In the genomic region with DNA sequence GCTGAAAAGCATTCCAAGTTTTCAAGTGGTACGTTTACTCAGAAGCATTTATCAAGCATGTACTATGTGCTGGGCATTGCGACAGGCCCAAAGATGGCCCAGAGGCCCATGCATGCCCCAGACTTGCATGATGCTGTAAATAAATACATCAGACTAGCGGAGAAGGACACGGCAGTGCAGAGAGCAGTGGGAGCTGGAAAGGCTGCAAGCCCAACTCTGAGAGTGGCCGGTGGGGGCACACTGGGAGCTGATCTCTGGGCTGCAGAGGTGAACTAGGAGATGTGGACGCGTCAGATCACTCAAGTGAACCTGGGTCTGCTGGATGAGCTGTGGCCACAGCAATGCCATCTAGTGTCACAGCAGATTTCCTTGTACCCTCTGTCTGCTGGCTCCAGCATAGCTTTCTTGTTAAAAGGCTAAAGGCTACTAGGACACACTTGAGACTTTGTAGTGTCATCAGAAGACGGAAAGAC, we compare ENCODE assay signal across 13 cellular contexts.
A peak's percentile ranks its signal among the peaks of the same experiment; 100 is the strongest.
DNase-seq lines count a peak whose midpoint lies in the region; ATAC-seq, FAIRE-seq and TF ChIP-seq lines count a peak whose summit lies in the region.
"Had no signal": no experiment of that assay in that cellular context is flagged by ENCODE, and none has a peak within 500 bp of the region (broad histone marks: within the 10 kb centered on the region; RNA-seq: fewer than 3 reads in every experiment).

No MANE protein-coding gene starts in this region.

- H3K4me1 ChIP-seq in kidney (ENCODE audit: control insufficient read depth in 1 of 2, insufficient read depth in 1 of 2, low read depth in 1 of 2, low read length in 2 of 2), result peaks cover 49 to 51% of the 10 kb centered on the region in 2 donors
- H3K4me1 ChIP-seq in gastrocnemius medialis, result peaks cover 94 to 95% of the 10 kb centered on the region in 2 donors

- H3K36me3 ChIP-seq in bronchial epithelial cell (ENCODE audit: control insufficient read depth, insufficient read depth, low read length) (peaks cover 34% of the 10 kb centered on the region), kidney (ENCODE audit: control insufficient read depth in 1 of 2, insufficient read depth in 2 of 2, low read length in 2 of 2) (peaks cover 9 to 43% of the 10 kb centered on the region in 2 donors), gastrocnemius medialis (no peaks in the 10 kb centered on the region)

- intact Hi-C loops in kidney (cut with DNase I), result no loop called here
- intact Hi-C loops in gastrocnemius medialis (cut with DNase I; ENCODE audit: low total_unique reads), result loop anchor here (5.0 to 10.0 kb wide), 2 partner anchors 288 to 386 kb away; no protein-coding TSS in a partner anchor

- TF ChIP-seq POLR2A in gastrocnemius medialis (IDR thresholded peaks at IDR 0.05), result no peak

- peak; percentile 73 for FAIRE-seq in bronchial epithelial cell (lab: Jason Lieb, UNC)
- no peak for FAIRE-seq in kidney (lab: Jason Lieb, UNC)

- peak overlapping the region; percentile 37 to 65 for H3K27ac ChIP-seq in kidney (ENCODE audit: low read depth in 2 of 2, low read length in 2 of 2)
- peak overlapping the region; percentile 85 to 96 (median 91) for H3K27ac ChIP-seq in gastrocnemius medialis
- H3K27ac ChIP-seq: brain microvascular endothelial cell had no signal

- TF ChIP-seq CTCF in bronchial epithelial cell (IDR thresholded peaks at IDR 0.05; ENCODE audit: insufficient read depth, low read length, severe bottlenecking) (no peak), kidney (IDR thresholded peaks at IDR 0.05; ENCODE audit: borderline replicate concordance, extremely low read depth, insufficient read depth) (peak; percentile 0), gastrocnemius medialis (IDR thresholded peaks at IDR 0.05 in 4 of 5, conservative IDR thresholded peaks at IDR 0.05 in 1 of 5) (peak in 1 of 5 experiments; percentile 25)

- H3K27me3 ChIP-seq in bronchial epithelial cell (ENCODE audit: control insufficient read depth, insufficient read depth, low read length), result no peaks in the 10 kb centered on the region
- H3K27me3 ChIP-seq in gastrocnemius medialis, result no peaks in the 10 kb centered on the region
- H3K27me3 ChIP-seq: brain microvascular endothelial cell had no signal

- no peak overlapping the region for H3K9ac ChIP-seq in kidney (ENCODE audit: low read length in 2 of 2)

- H3K4me3 ChIP-seq in bronchial epithelial cell (ENCODE audit: low read depth, low read length) (no peak overlapping the region), kidney (ENCODE audit: low read length in 2 of 2) (no peak overlapping the region), gastrocnemius medialis (no peak overlapping the region)

- no peaks in the 10 kb centered on the region for H3K9me3 ChIP-seq in kidney (ENCODE audit: control insufficient read depth in 1 of 2, low read length in 2 of 2)
- H3K9me3 ChIP-seq in gastrocnemius medialis, result no peaks in the 10 kb centered on the region

- peak; percentile 11 to 18 for ATAC-seq in gastrocnemius medialis

- DNase-seq in EH (ENCODE audit: low read depth), result peak; percentile 48
- DNase-seq in bronchial epithelial cell (ENCODE audit: low read depth), result no peak
- peak; percentile 73 for DNase-seq in kidney
- peak in 1 of 2 donors; percentile 51 for DNase-seq in gastrocnemius medialis
- DNase-seq in NCI-H226, result no peak
- no peak for DNase-seq in H4 (ENCODE audit: low spot score)
- no peak for DNase-seq in NCI-H748 (lab: John Stamatoyannopoulos, UW; ENCODE audit: unreplicated experiment)
- no peak for DNase-seq in islet precursor cell
- DNase-seq: activated effector memory CD4-positive, alpha-beta T cell treated with anti-CD3 and anti-CD28 coated beads, Interleukin-2, amount 50 U/mL, for 16 hours; brain microvascular endothelial cell; DMS79; NCI-H1930; occipital lobe had no signal

- in situ Hi-C loops in gastrocnemius medialis (cut with MboI; ENCODE audit: low sequenced_read_pairs in 4 of 4), result no loop called here

Comparison
In these comparisons a context has a peak if more than half of its experiments do, and no peak if none do; other contexts are left out.
1. DNase-seq: peak in EH (single experiment) and kidney (single experiment); none in bronchial epithelial cell (single experiment), NCI-H226 (single experiment), H4 (single experiment), NCI-H748 (single experiment) and islet precursor cell (single experiment).